9 cellular contexts compared by ENCODE assay signal in the genomic region with DNA sequence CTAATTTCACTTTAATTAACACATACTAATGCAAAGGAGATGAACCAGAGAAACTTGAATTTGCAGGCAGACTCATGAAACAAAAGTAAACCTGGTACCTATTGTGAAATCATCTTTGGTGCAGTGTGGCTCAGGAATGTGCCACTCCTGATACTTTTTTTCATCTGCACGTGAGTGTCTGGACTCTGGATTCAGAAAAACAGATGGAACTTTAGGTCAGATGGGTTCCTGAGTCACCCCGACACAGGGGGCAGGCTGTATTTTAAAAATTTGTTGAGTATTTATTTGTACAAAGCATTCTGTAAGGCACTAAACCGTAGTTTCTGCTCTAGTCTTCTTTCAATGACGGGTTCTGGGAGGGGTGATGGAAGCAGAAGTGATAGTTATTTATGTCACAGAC. TPM values are rescaled to one million over a fixed set of nuclear protein-coding genes. Genes with fewer than 3 reads are reported as not detected.
DNase-seq lines count a peak whose midpoint lies in the region; ATAC-seq, FAIRE-seq and TF ChIP-seq lines count a peak whose summit lies in the region.
"Had no signal": no experiment of that assay in that cellular context is flagged by ENCODE, and none has a peak within 500 bp of the region (broad histone marks: within the 10 kb centered on the region; RNA-seq: fewer than 3 reads in every experiment).

No MANE protein-coding gene starts in this region.

- no peaks in the 10 kb centered on the region for H3K36me3 Mint-ChIP-seq in effector memory CD8-positive, alpha-beta T cell (ENCODE audit: insufficient read depth)
- H3K36me3 Mint-ChIP-seq: CD8-positive, alpha-beta memory T cell had no signal

- H3K4me3 Mint-ChIP-seq in effector memory CD8-positive, alpha-beta T cell: no peak overlapping the region
- H3K4me3 Mint-ChIP-seq: CD8-positive, alpha-beta memory T cell had no signal

- no peak for DNase-seq in left ventricle myocardium superior
- no peak for DNase-seq in cardiac septum (ENCODE audit: low spot score)
- peak; percentile 88 for DNase-seq in bronchial epithelial cell (ENCODE audit: low read depth)
- DNase-seq in lower lobe of right lung: no peak
- peak; percentile 23 to 39 for DNase-seq in uterus
- DNase-seq in NCI-H345 treated with DMSO at 0.1 percent for 48 hours (lab: John Stamatoyannopoulos, UW; ENCODE audit: unreplicated experiment): no peak
- no peak for DNase-seq in effector memory CD8-positive, alpha-beta T cell
- no peak for DNase-seq in NCI-H1417 treated with DMSO at 0.1 percent for 48 hours (lab: John Stamatoyannopoulos, UW)
- DNase-seq: CD8-positive, alpha-beta memory T cell had no signal

- peaks cover 31% of the 10 kb centered on the region for H3K4me1 ChIP-seq in lower lobe of right lung
- H3K4me1 ChIP-seq in uterus: no peaks in the 10 kb centered on the region

- no peak for FAIRE-seq in bronchial epithelial cell (lab: Jason Lieb, UNC)

- H3K4me1 Mint-ChIP-seq in effector memory CD8-positive, alpha-beta T cell (ENCODE audit: low read depth in 2 of 2): peaks cover 0 to 5% of the 10 kb centered on the region in 2 donors

- no peak for TF ChIP-seq POLR2A in uterus (IDR thresholded peaks at IDR 0.05)

- H3K4me3 ChIP-seq in bronchial epithelial cell (ENCODE audit: low read depth, low read length): peak overlapping the region; percentile 5
- H3K4me3 ChIP-seq in lower lobe of right lung: no peak overlapping the region
- H3K4me3 ChIP-seq in uterus: no peak overlapping the region

- H3K27ac ChIP-seq in lower lobe of right lung (no peak overlapping the region), uterus (peak overlapping the region; percentile 52 to 73)

- H3K9me3 ChIP-seq in lower lobe of right lung (no peaks in the 10 kb centered on the region), uterus (no peaks in the 10 kb centered on the region)

- H3K27me3 ChIP-seq in bronchial epithelial cell (ENCODE audit: control insufficient read depth, insufficient read depth, low read length): no peaks in the 10 kb centered on the region
- H3K27me3 ChIP-seq in lower lobe of right lung (ENCODE audit: low read depth): no peaks in the 10 kb centered on the region
- no peaks in the 10 kb centered on the region for H3K27me3 ChIP-seq in uterus

- peaks cover 30 to 36% of the 10 kb centered on the region in 2 donors for H3K27me3 Mint-ChIP-seq in effector memory CD8-positive, alpha-beta T cell

- H3K36me3 ChIP-seq in bronchial epithelial cell (ENCODE audit: control insufficient read depth, insufficient read depth, low read length): no peaks in the 10 kb centered on the region
- H3K36me3 ChIP-seq in lower lobe of right lung: no peaks in the 10 kb centered on the region
- H3K36me3 ChIP-seq in uterus: no peaks in the 10 kb centered on the region

- peak; percentile 41 for ATAC-seq in left ventricle myocardium superior
- ATAC-seq in lower lobe of right lung: peak; percentile 66 to 74
- ATAC-seq in effector memory CD8-positive, alpha-beta T cell (replicated peaks): no peak

- H3K27ac Mint-ChIP-seq in effector memory CD8-positive, alpha-beta T cell: no peak overlapping the region
- H3K27ac Mint-ChIP-seq: CD8-positive, alpha-beta memory T cell had no signal

- TF ChIP-seq CTCF in bronchial epithelial cell (IDR thresholded peaks at IDR 0.05; ENCODE audit: insufficient read depth, low read length, severe bottlenecking): no peak
- TF ChIP-seq CTCF in lower lobe of right lung (IDR thresholded peaks at IDR 0.05): no peak
- TF ChIP-seq CTCF in uterus (IDR thresholded peaks at IDR 0.05): no peak

- intact Hi-C loops in left ventricle myocardium superior (cut with micrococcal nuclease) (no loop called here), cardiac septum (cut with DNase I) (no loop called here), lower lobe of right lung (cut with DNase I) (no loop called here), uterus (cut with DNase I; ENCODE audit: low total_unique reads) (no loop called here)

- no peaks in the 10 kb centered on the region for H3K9me3 Mint-ChIP-seq in effector memory CD8-positive, alpha-beta T cell
- H3K9me3 Mint-ChIP-seq: CD8-positive, alpha-beta memory T cell had no signal

RNA-seq across cellular contexts. Expression of a gene that starts 52.2 kb away (rescaled TPM):
- total RNA-seq in left ventricle myocardium superior: 15.9 TPM
- 14.6 TPM for total RNA-seq in cardiac septum
- total RNA-seq in bronchial epithelial cell: 24.7 and 52.4 TPM in 2 replicates
- 37.7 TPM for total RNA-seq in lower lobe of right lung
- total RNA-seq in uterus: 10 to 100 TPM; 13.8 to 41.5 (median 20.3) TPM

Comparison
In these comparisons a context has a peak if more than half of its experiments do, and no peak if none do; other contexts are left out.
1. DNase-seq: peak in bronchial epithelial cell (single experiment) and uterus (2 of 2); none in left ventricle myocardium superior (single experiment), cardiac septum (single experiment), lower lobe of right lung (single experiment), NCI-H345 treated with DMSO at 0.1 percent for 48 hours (single experiment), effector memory CD8-positive, alpha-beta T cell (0 of 3) and NCI-H1417 treated with DMSO at 0.1 percent for 48 hours (single experiment).